In genomic region chr11:113563766-113564165, GRCh38 we compare ENCODE assay signal across 17 cellular contexts.
DNase-seq lines count a peak whose midpoint lies in the region; ATAC-seq, FAIRE-seq and TF ChIP-seq lines count a peak whose summit lies in the region.
"Had no signal": no experiment of that assay in that cellular context is flagged by ENCODE, and none has a peak within 500 bp of the region (broad histone marks: within the 10 kb centered on the region; RNA-seq: fewer than 3 reads in every experiment).

No MANE protein-coding gene starts in this region.

- POLR2A ChIA-PET in CD4-positive, alpha-beta T cell (lab: Charles Lee), result no interaction called here

- peak overlapping the region; percentile 30 for H3K27ac ChIP-seq in caudate nucleus (ENCODE audit: low read depth, low read length)
- no peak overlapping the region for H3K27ac ChIP-seq in CD4-positive, alpha-beta T cell (ENCODE audit: low read depth, low read length)
- H3K27ac ChIP-seq: BLaER1 treated with 17β-estradiol and CSF1 and Interleukin-3, amounts not matched to agents 10 nM and 100 nM; PC-9 had no signal

- DNase-seq in HTR-8/SVneo (ENCODE audit: insufficient read length, low spot score), result no peak
- peak; percentile 89 for DNase-seq in NCI-H69 (lab: John Stamatoyannopoulos, UW)
- DNase-seq in caudate nucleus (lab: John Stamatoyannopoulos, UW), result no peak
- no peak for DNase-seq in progenitor cell of endocrine pancreas (ENCODE audit: low spot score, unreplicated experiment)
- no peak for DNase-seq in CD4-positive, alpha-beta T cell
- DNase-seq in left colon, result no peak
- DNase-seq: CD8-positive, alpha-beta memory T cell; DMS53; NCI-H1694; NCI-H2227 treated with DMSO at 0.1 percent for 48 hours; NCI-H510A treated with DMSO at 0.1 percent for 48 hours; PC-9 had no signal

- FAIRE-seq in HTR-8/SVneo (lab: Jason Lieb, UNC), result peak; percentile 20
- FAIRE-seq: GM12891, GM18507, H1 had no signal

- no peak for ATAC-seq in GM18511 (IDR thresholded peaks at IDR 0.05; ENCODE audit: unreplicated experiment)
- ATAC-seq in CD4-positive, alpha-beta T cell (ENCODE audit: poor library complexity), result no peak
- ATAC-seq in left colon, result no peak

- H3K9me3 Mint-ChIP-seq in progenitor cell of endocrine pancreas (ENCODE audit: low read depth), result no peaks in the 10 kb centered on the region
- no peaks in the 10 kb centered on the region for H3K9me3 Mint-ChIP-seq in CD4-positive, alpha-beta T cell
- H3K9me3 Mint-ChIP-seq: CD8-positive, alpha-beta memory T cell had no signal

- H3K9me3 ChIP-seq in CD4-positive, alpha-beta T cell (ENCODE audit: control insufficient read depth, low read length), result no peaks in the 10 kb centered on the region
- H3K9me3 ChIP-seq: BLaER1 treated with 17β-estradiol and CSF1 and Interleukin-3, amounts not matched to agents 10 nM and 100 nM had no signal

- H3K27me3 ChIP-seq in CD4-positive, alpha-beta T cell (ENCODE audit: control insufficient read depth, insufficient read depth, low read length), result no peaks in the 10 kb centered on the region
- H3K27me3 ChIP-seq: BLaER1 treated with 17β-estradiol and CSF1 and Interleukin-3, amounts not matched to agents 10 nM and 100 nM had no signal

- H3K36me3 Mint-ChIP-seq in progenitor cell of endocrine pancreas (ENCODE audit: insufficient read depth), result no peaks in the 10 kb centered on the region
- H3K36me3 Mint-ChIP-seq in CD4-positive, alpha-beta T cell (ENCODE audit: low read depth), result no peaks in the 10 kb centered on the region
- H3K36me3 Mint-ChIP-seq: CD8-positive, alpha-beta memory T cell had no signal

- H3K4me3 Mint-ChIP-seq in progenitor cell of endocrine pancreas (ENCODE audit: low read depth), result no peak overlapping the region
- no peak overlapping the region for H3K4me3 Mint-ChIP-seq in CD4-positive, alpha-beta T cell
- H3K4me3 Mint-ChIP-seq: CD8-positive, alpha-beta memory T cell had no signal

- peaks cover 4% of the 10 kb centered on the region for H3K4me1 Mint-ChIP-seq in progenitor cell of endocrine pancreas (ENCODE audit: low read depth)
- no peaks in the 10 kb centered on the region for H3K4me1 Mint-ChIP-seq in CD4-positive, alpha-beta T cell (ENCODE audit: low read depth)
- H3K4me1 Mint-ChIP-seq: CD8-positive, alpha-beta memory T cell had no signal

- H3K27me3 Mint-ChIP-seq in progenitor cell of endocrine pancreas, result peaks cover 10% of the 10 kb centered on the region
- peaks cover 31% of the 10 kb centered on the region for H3K27me3 Mint-ChIP-seq in CD4-positive, alpha-beta T cell

- no peak for TF ChIP-seq CTCF in progenitor cell of endocrine pancreas (IDR thresholded peaks at IDR 0.05; ENCODE audit: unreplicated experiment)
- no peak for TF ChIP-seq CTCF in CD4-positive, alpha-beta T cell (IDR thresholded peaks at IDR 0.05)

- intact Hi-C loops in CD4-positive, alpha-beta T cell (cut with DNase I, micrococcal nuclease), result no loop called here
- intact Hi-C loops in left colon (cut with DNase I, micrococcal nuclease), result no loop called here

- H3K27ac Mint-ChIP-seq in progenitor cell of endocrine pancreas, result peak overlapping the region; percentile 57
- H3K27ac Mint-ChIP-seq in CD4-positive, alpha-beta T cell, result no peak overlapping the region
- H3K27ac Mint-ChIP-seq: CD8-positive, alpha-beta memory T cell had no signal

- CTCF ChIA-PET in CD4-positive, alpha-beta T cell (lab: Charles Lee), result no interaction called here
